ENCODE assay signal across 8 cellular contexts in genomic region chr3:130093741-130094391, GRCh38.
DNase-seq lines count a peak whose midpoint lies in the region; ATAC-seq and TF ChIP-seq lines count a peak whose summit lies in the region.

No MANE protein-coding gene starts in this region.

- H3K4me3 ChIP-seq in OCI-LY3 (ENCODE audit: low read length) (peak overlapping the region; percentile 75), duodenal mucosa (ENCODE audit: low read depth in 1 of 2, low read length in 2 of 2) (peak overlapping the region; percentile 40 to 53), WERI-Rb-1 (ENCODE audit: low read depth, low read length) (no peak overlapping the region)

- H3K27ac ChIP-seq in OCI-LY3 (ENCODE audit: low read length) (peak overlapping the region; percentile 82), duodenal mucosa (ENCODE audit: low read depth, low read length) (peak overlapping the region; percentile 84), WERI-Rb-1 (no peak overlapping the region)

- no peaks in the 10 kb centered on the region for H4K20me1 ChIP-seq in OCI-LY3 (ENCODE audit: insufficient read depth, low read length)

- H2AFZ ChIP-seq in OCI-LY3 (ENCODE audit: low read depth, low read length): peak overlapping the region; percentile 17; the same call in 1 of the 2 replicates

- H3K4me1 ChIP-seq in OCI-LY3 (ENCODE audit: low read length) (peaks cover 20% of the 10 kb centered on the region), duodenal mucosa (ENCODE audit: control insufficient read depth in 1 of 2, insufficient read depth in 2 of 2, low read length in 2 of 2) (peaks cover 0 to 5% of the 10 kb centered on the region in 2 donors)

- H3K9me3 ChIP-seq in OCI-LY3 (ENCODE audit: insufficient read depth, low read length) (no peaks in the 10 kb centered on the region), duodenal mucosa (ENCODE audit: control insufficient read depth in 1 of 2, low read length in 2 of 2) (no peaks in the 10 kb centered on the region), WERI-Rb-1 (ENCODE audit: severe bottlenecking) (no peaks in the 10 kb centered on the region)

- H3K79me2 ChIP-seq in OCI-LY3 (ENCODE audit: low read length): no peaks in the 10 kb centered on the region

- H3K9ac ChIP-seq in OCI-LY3 (ENCODE audit: low read length) (peak overlapping the region; percentile 50), duodenal mucosa (ENCODE audit: low read depth in 1 of 2, low read length in 2 of 2) (peak overlapping the region; percentile 10 to 54)

- DNase-seq in stimulated activated CD4-positive, alpha-beta T cell treated with anti-CD3 and anti-CD28 coated beads, Interleukin-4, amount 100 ng/mL, for 24 hours: peak; percentile 14
- no peak for DNase-seq in stimulated activated CD4-positive, alpha-beta T cell treated with anti-CD3 and anti-CD28 coated beads, Interleukin-4, amount 100 ng/mL, for 1 hour
- DNase-seq in NCI-H226 (no peak), NCI-H345 treated with DMSO at 0.1 percent for 48 hours (lab: John Stamatoyannopoulos, UW; ENCODE audit: unreplicated experiment) (no peak), WERI-Rb-1 (no peak)

- H3K27me3 ChIP-seq in OCI-LY3 (ENCODE audit: low read depth, low read length): no peaks in the 10 kb centered on the region
- H3K27me3 ChIP-seq in duodenal mucosa (ENCODE audit: control insufficient read depth in 1 of 2, insufficient read depth in 2 of 2, low read length in 2 of 2): no peaks in the 10 kb centered on the region
- H3K27me3 ChIP-seq in WERI-Rb-1 (ENCODE audit: insufficient read depth, low read depth, severe bottlenecking): no peaks in the 10 kb centered on the region

- H3K36me3 ChIP-seq in OCI-LY3 (replicated peaks; ENCODE audit: low read depth, low read length): no peaks in the 10 kb centered on the region
- H3K36me3 ChIP-seq in duodenal mucosa (ENCODE audit: control insufficient read depth in 1 of 2, insufficient read depth in 2 of 2, low read length in 2 of 2): no peaks in the 10 kb centered on the region
- no peaks in the 10 kb centered on the region for H3K36me3 ChIP-seq in WERI-Rb-1

- no peak for ATAC-seq in HG03025 (IDR thresholded peaks at IDR 0.05; ENCODE audit: low FRiP score, unreplicated experiment)

- TF ChIP-seq CTCF in OCI-LY3 (IDR thresholded peaks at IDR 0.05; ENCODE audit: low read depth, low read length): no peak
- TF ChIP-seq CTCF in WERI-Rb-1 (IDR thresholded peaks at IDR 0.05; ENCODE audit: low read depth, low read length): no peak

- H3K4me2 ChIP-seq in OCI-LY3 (ENCODE audit: low read length): peak overlapping the region; percentile 86
